1 cellular context compared by ENCODE assay signal in genomic region chr12:75766263-75767160, GRCh38.
TF ChIP-seq lines count a peak whose summit lies in the region.

No MANE protein-coding gene starts in this region.

TF ChIP-seq in HepG2, 621 proteins besides CTCF, POLR2A, EP300 and RAD21 (continued from another document and continues in another):
- no peak for TF ChIP-seq CSRNP2 (CRISPR knock-in tag; conservative IDR thresholded peaks at IDR 0.05; ENCODE audit: low read depth)
- TF ChIP-seq ZBTB34 (CRISPR knock-in tag; IDR thresholded peaks at IDR 0.05) = peak; percentile 64
- TF ChIP-seq NR2F2 (IDR thresholded peaks at IDR 0.05; ENCODE audit: borderline replicate concordance, low read depth) = peak; percentile 90
- peak; percentile 72; the same call in 1 of the 2 replicates for TF ChIP-seq AHDC1 (CRISPR knock-in tag; IDR thresholded peaks at IDR 0.05; ENCODE audit: borderline replicate concordance)
- peak; percentile 80 for TF ChIP-seq ASH2L (IDR thresholded peaks at IDR 0.05; ENCODE audit: insufficient read length, low read depth, low read length)
- no peak for TF ChIP-seq ZNF543 (CRISPR knock-in tag; IDR thresholded peaks at IDR 0.05)
- no peak for TF ChIP-seq GRHL1 (CRISPR knock-in tag; conservative IDR thresholded peaks at IDR 0.05)
- TF ChIP-seq PPARG (CRISPR knock-in tag; conservative IDR thresholded peaks at IDR 0.05) = peak; percentile 92
- no peak; the same call in 1 of the 2 replicates for TF ChIP-seq HOXA3 (CRISPR knock-in tag; IDR thresholded peaks at IDR 0.05)
- TF ChIP-seq GFI1 (CRISPR knock-in tag; IDR thresholded peaks at IDR 0.05; ENCODE audit: borderline replicate concordance) = peak; percentile 56; the same call in 1 of the 2 replicates
- peak; percentile 41; the same call in 1 of the 2 replicates for TF ChIP-seq TFDP1 (CRISPR knock-in tag; IDR thresholded peaks at IDR 0.05; ENCODE audit: borderline replicate concordance)
- no peak for TF ChIP-seq NR0B2 (CRISPR knock-in tag; IDR thresholded peaks at IDR 0.05)
- peak; percentile 78; the same call in 1 of the 2 replicates for TF ChIP-seq RERE (CRISPR knock-in tag; IDR thresholded peaks at IDR 0.05; ENCODE audit: low read depth)
- no peak for TF ChIP-seq FOXC1 (CRISPR knock-in tag; IDR thresholded peaks at IDR 0.05; ENCODE audit: borderline replicate concordance)
- peak; percentile 53 for TF ChIP-seq POLR2G (IDR thresholded peaks at IDR 0.05; ENCODE audit: low read depth, low read length)
- TF ChIP-seq MTA3 (CRISPR knock-in tag; IDR thresholded peaks at IDR 0.05) = no peak
- TF ChIP-seq PHF21A (CRISPR knock-in tag; IDR thresholded peaks at IDR 0.05) = peak; percentile 51; the same call in 1 of the 2 replicates
- no peak for TF ChIP-seq ZNF724P (CRISPR knock-in tag; IDR thresholded peaks at IDR 0.05; ENCODE audit: borderline replicate concordance)
- TF ChIP-seq PATZ1 (CRISPR knock-in tag; IDR thresholded peaks at IDR 0.05) = peak; percentile 43; the same call in 1 of the 2 replicates
- TF ChIP-seq RBM22 (optimal IDR thresholded peaks at IDR 0.05; ENCODE audit: low read length) = no peak
- TF ChIP-seq ZSCAN25 (CRISPR knock-in tag; IDR thresholded peaks at IDR 0.05) = no peak
- peak; percentile 35 for TF ChIP-seq ZEB1 (IDR thresholded peaks at IDR 0.05; ENCODE audit: insufficient replicate concordance, low read depth)
- no peak for TF ChIP-seq CEBPZ (IDR thresholded peaks at IDR 0.05; ENCODE audit: low read length)
- no peak for TF ChIP-seq HOXA5 (CRISPR knock-in tag; IDR thresholded peaks at IDR 0.05)
